13 cellular contexts compared by ENCODE assay signal in genomic region chr11:102831709-102832492, GRCh38. TPM values are rescaled to one million over a fixed set of nuclear protein-coding genes. Genes with fewer than 3 reads are reported as not detected.
DNase-seq lines count a peak whose midpoint lies in the region; ATAC-seq and TF ChIP-seq lines count a peak whose summit lies in the region.
"Had no signal": no experiment of that assay in that cellular context is flagged by ENCODE, and none has a peak within 500 bp of the region (broad histone marks: within the 10 kb centered on the region; RNA-seq: fewer than 3 reads in every experiment).

No MANE protein-coding gene starts in this region.

- H3K9me3 ChIP-seq in ES-I3 (ENCODE audit: control insufficient read depth, insufficient read depth, low read length), result no peaks in the 10 kb centered on the region

- intact Hi-C loops in sciatic nerve (cut with DNase I), result no loop called here

- H3K4me3 ChIP-seq in fibroblast of the aortic adventitia (ENCODE audit: low read depth, low read length), result peak overlapping the region; percentile 41

- TF ChIP-seq CTCF in fibroblast of the aortic adventitia (IDR thresholded peaks at IDR 0.05; ENCODE audit: insufficient read depth, low read length) (no peak), RWPE1 (conservative IDR thresholded peaks at IDR 0.05; ENCODE audit: low read depth) (no peak)

- H3K9ac ChIP-seq in ES-I3 (ENCODE audit: low read depth, low read length), result peak overlapping the region; percentile 20; the same call in 1 of the 2 replicates
- H3K9ac ChIP-seq: KMS-11 had no signal

- H3K4me1 ChIP-seq in ES-I3 (ENCODE audit: insufficient read depth, low read length), result peaks cover 7% of the 10 kb centered on the region

- peak; percentile 30 for DNase-seq in fibroblast of the aortic adventitia (ENCODE audit: low read depth)
- DNase-seq in sciatic nerve (ENCODE audit: low spot score), result no peak
- no peak for DNase-seq in RWPE1 (ENCODE audit: low spot score)
- DNase-seq in hypothalamus (lab: John Stamatoyannopoulos, UW), result no peak
- no peak for DNase-seq in stimulated activated naive CD4-positive, alpha-beta T cell treated with Interleukin-2 at 50 U/mL for 16 hours (lab: John Stamatoyannopoulos, UW)
- DNase-seq in activated gamma-delta T cell (lab: John Stamatoyannopoulos, UW), result no peak
- DNase-seq: NCI-H2029 treated with DMSO at 0.1 percent for 48 hours had no signal

- CTCF ChIA-PET in RWPE1 (lab: Yijun Ruan, JAX), result interaction anchor here (0.8 to 1.2 kb wide), 2 partner anchors 39 to 490 kb away, joined by 3 read pairs; no protein-coding TSS in a partner anchor

- ATAC-seq in SK-N-SH treated with all-trans-retinoic acid at 6 μM for 48 hours (peak; percentile 32), sciatic nerve (peak; percentile 24)
- ATAC-seq: activated CD8-positive, alpha-beta T cell treated with anti-CD3 and anti-CD28 coated beads, Interleukin-2, amount 10 ng/mL, durations not matched to agents 7 days and 5 days had no signal

- POLR2A ChIA-PET in RWPE1 (lab: Yijun Ruan, JAX; ENCODE audit: low non-redundant PET), result no interaction called here

- no peak overlapping the region for H3K27ac ChIP-seq in RWPE1
- H3K27ac ChIP-seq: KMS-11 had no signal

- no peaks in the 10 kb centered on the region for H3K36me3 ChIP-seq in ES-I3 (ENCODE audit: insufficient read depth, low read length)

TF ChIP-seq in SK-N-SH treated with all-trans-retinoic acid at 6 μM for 48 hours, 23 proteins besides CTCF, POLR2A, EP300 and RAD21:
- no peak for TF ChIP-seq ZNF565 (CRISPR knock-in tag; conservative IDR thresholded peaks at IDR 0.05; ENCODE audit: low read depth)
- no peak for TF ChIP-seq ISL1 (CRISPR knock-in tag; IDR thresholded peaks at IDR 0.05)
- TF ChIP-seq TSHZ2 (CRISPR knock-in tag; IDR thresholded peaks at IDR 0.05), result no peak
- no peak for TF ChIP-seq OSR1 (CRISPR knock-in tag; IDR thresholded peaks at IDR 0.05)
- no peak for TF ChIP-seq ARNTL (CRISPR knock-in tag; IDR thresholded peaks at IDR 0.05; ENCODE audit: borderline replicate concordance, low read depth)
- TF ChIP-seq CSDC2 (CRISPR knock-in tag; IDR thresholded peaks at IDR 0.05), result no peak
- no peak for TF ChIP-seq GLIS3 (CRISPR knock-in tag; IDR thresholded peaks at IDR 0.05)
- no peak for TF ChIP-seq RARB (CRISPR knock-in tag; IDR thresholded peaks at IDR 0.05)
- TF ChIP-seq SNAI2 (CRISPR knock-in tag; IDR thresholded peaks at IDR 0.05), result no peak
- no peak for TF ChIP-seq ZC3H10 (CRISPR knock-in tag; IDR thresholded peaks at IDR 0.05)
- TF ChIP-seq PATZ1 (CRISPR knock-in tag; IDR thresholded peaks at IDR 0.05; ENCODE audit: borderline replicate concordance), result no peak
- TF ChIP-seq ZFP30 (CRISPR knock-in tag; IDR thresholded peaks at IDR 0.05), result no peak
- no peak for TF ChIP-seq BACH2 (CRISPR knock-in tag; IDR thresholded peaks at IDR 0.05; ENCODE audit: borderline replicate concordance)
- no peak for TF ChIP-seq CREB5 (CRISPR knock-in tag; IDR thresholded peaks at IDR 0.05; ENCODE audit: low read depth)
- no peak for TF ChIP-seq PPARA (CRISPR knock-in tag; IDR thresholded peaks at IDR 0.05; ENCODE audit: borderline replicate concordance)
- TF ChIP-seq ZNF8 (CRISPR knock-in tag; IDR thresholded peaks at IDR 0.05), result no peak
- no peak for TF ChIP-seq ESRRG (CRISPR knock-in tag; IDR thresholded peaks at IDR 0.05)

RNA-seq across cellular contexts. Expression of gene MMP3, which starts 11.5 kb away (rescaled TPM):
- total RNA-seq in fibroblast of the aortic adventitia (ENCODE audit: low replicate concordance), result 3.3 TPM in 1 of 2 replicates, not detected in the other
- 6.7 TPM for total RNA-seq in sciatic nerve
- total RNA-seq: activated CD8-positive, alpha-beta T cell treated with anti-CD3 and anti-CD28 coated beads, Interleukin-2, amount 10 ng/mL, durations not matched to agents 7 days and 5 days; neural crest cell; OCI-LY7 had no signal

RNA-seq across cellular contexts. Expression of gene MMP1, which starts 33.9 kb away (rescaled TPM):
- total RNA-seq in fibroblast of the aortic adventitia (ENCODE audit: low replicate concordance), result 13.2 and 3,834 TPM in 2 replicates
- total RNA-seq in sciatic nerve, result 0.22 TPM
- total RNA-seq: activated CD8-positive, alpha-beta T cell treated with anti-CD3 and anti-CD28 coated beads, Interleukin-2, amount 10 ng/mL, durations not matched to agents 7 days and 5 days; neural crest cell; OCI-LY7 had no signal

RNA-seq across cellular contexts. Expression of gene MMP12, which starts 42.9 kb away (rescaled TPM):
- total RNA-seq in fibroblast of the aortic adventitia (ENCODE audit: low replicate concordance), result not detected in 2 replicates
- total RNA-seq in sciatic nerve, result 0.22 TPM
- total RNA-seq: activated CD8-positive, alpha-beta T cell treated with anti-CD3 and anti-CD28 coated beads, Interleukin-2, amount 10 ng/mL, durations not matched to agents 7 days and 5 days; neural crest cell; OCI-LY7 had no signal

RNA-seq across cellular contexts. Expression of gene MMP10, which starts 51.5 kb away (rescaled TPM):
- 3.6 TPM in 1 of 2 replicates, not detected in the other for total RNA-seq in fibroblast of the aortic adventitia (ENCODE audit: low replicate concordance)
- total RNA-seq in sciatic nerve, result not detected
- total RNA-seq: activated CD8-positive, alpha-beta T cell treated with anti-CD3 and anti-CD28 coated beads, Interleukin-2, amount 10 ng/mL, durations not matched to agents 7 days and 5 days; neural crest cell; OCI-LY7 had no signal

Comparison
In these comparisons a context has a peak if more than half of its experiments do, and no peak if none do; other contexts are left out.
1. RNA of gene MMP1, which starts 33.9 kb away (total RNA-seq): 13.2 to 3,834 TPM in fibroblast of the aortic adventitia; 0.22 TPM in sciatic nerve (single experiment); every median in the first group is over 10 times any median in the second.